ENCODE assay signal across 10 cellular contexts in the genomic region with DNA sequence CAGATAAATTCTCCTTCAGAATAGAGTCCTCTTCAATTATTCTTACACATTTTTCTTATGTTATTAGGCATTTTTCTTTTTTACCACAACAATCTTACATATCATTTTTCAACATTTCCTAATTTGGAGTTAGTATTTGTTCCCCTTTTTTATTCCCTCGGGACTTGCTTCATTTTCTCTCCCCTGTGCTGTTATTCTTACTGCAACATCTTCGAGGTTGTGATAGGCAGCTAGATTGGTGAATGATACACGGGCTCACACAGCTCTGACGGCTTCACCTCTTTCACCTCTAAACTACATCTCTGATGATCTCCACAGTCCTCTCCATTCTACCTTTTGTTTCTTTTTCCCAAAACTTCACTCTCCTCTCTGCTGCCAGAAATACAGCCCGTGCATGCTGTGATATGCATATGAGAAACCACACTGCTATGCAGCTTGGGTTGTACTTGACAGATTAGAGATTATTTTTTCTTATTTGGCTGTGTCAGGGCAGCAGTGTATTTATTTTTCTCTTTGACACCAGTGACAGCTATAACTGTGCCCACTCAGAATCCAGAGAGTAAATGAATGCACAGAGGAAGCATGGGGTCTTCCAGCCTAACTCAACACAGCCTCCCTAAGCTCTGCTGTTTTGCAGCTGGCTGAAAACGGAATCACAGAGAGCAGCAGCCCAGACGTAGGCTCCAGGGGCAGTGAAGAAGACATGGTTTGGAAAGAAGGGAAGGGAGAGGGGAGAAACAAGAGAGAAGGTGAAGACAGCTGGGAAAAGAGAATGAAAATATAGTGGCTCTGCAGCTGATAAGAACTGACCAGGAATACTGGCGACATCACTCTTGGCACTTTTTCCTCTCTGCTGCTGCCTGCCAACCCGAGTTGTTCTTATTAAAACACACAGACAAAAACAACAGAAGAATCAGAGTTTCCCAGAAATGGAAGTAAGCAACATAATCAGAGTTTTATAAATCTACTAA.
DNase-seq lines count a peak whose midpoint lies in the region; ATAC-seq and TF ChIP-seq lines count a peak whose summit lies in the region.
"Had no signal": no experiment of that assay in that cellular context is flagged by ENCODE, and none has a peak within 500 bp of the region (broad histone marks: within the 10 kb centered on the region; RNA-seq: fewer than 3 reads in every experiment).

No MANE protein-coding gene starts in this region.

- H3K36me3 ChIP-seq in esophagus muscularis mucosa, result no peaks in the 10 kb centered on the region
- no peaks in the 10 kb centered on the region for H3K36me3 ChIP-seq in muscle layer of colon (ENCODE audit: insufficient read depth, low read length)
- H3K36me3 ChIP-seq in HAP-1 (replicated peaks), result no peaks in the 10 kb centered on the region
- H3K36me3 ChIP-seq: upper lobe of left lung had no signal

- 19% methylated on average over 9 of the region's 9 CpGs for WGBS in esophagus muscularis mucosa

- peaks cover 0 to 15% (median 15%) of the 10 kb centered on the region in 4 donors for H3K4me1 ChIP-seq in esophagus muscularis mucosa
- peaks cover 9% of the 10 kb centered on the region for H3K4me1 ChIP-seq in muscle layer of colon (ENCODE audit: insufficient read depth, low read length)
- H3K4me1 ChIP-seq in HAP-1, result no peaks in the 10 kb centered on the region
- H3K4me1 ChIP-seq: A549, upper lobe of left lung had no signal

- H3K27ac ChIP-seq in esophagus muscularis mucosa (replicated peaks in 1 of 4) (peak overlapping the region; percentile 31 to 65 (median 40)), muscle layer of colon (ENCODE audit: low read depth, low read length) (peak overlapping the region; percentile 10)
- H3K27ac ChIP-seq: A549 had no signal

- H3K4me3 ChIP-seq in esophagus muscularis mucosa, result peak overlapping the region; percentile 19 to 44 (median 32)
- peak overlapping the region in 1 of 2 donors; percentile 38 for H3K4me3 ChIP-seq in muscle layer of colon (ENCODE audit: low read depth in 1 of 2, low read length in 2 of 2)
- no peak overlapping the region for H3K4me3 ChIP-seq in HAP-1
- H3K4me3 ChIP-seq: A549 had no signal

- in situ Hi-C loops in HAP-1 (cut with MboI; ENCODE audit: low sequenced_read_pairs), result no loop called here

- no peak for TF ChIP-seq POLR2A in esophagus muscularis mucosa (IDR thresholded peaks at IDR 0.05; ENCODE audit: low read depth)

- DNase-seq in NOMO-1 treated with DMSO at 0.1 percent for 48 hours (lab: John Stamatoyannopoulos, UW; ENCODE audit: unreplicated experiment) (peak; percentile 6), NOMO-1 (lab: John Stamatoyannopoulos, UW; ENCODE audit: unreplicated experiment in 2 of 2) (no peak), esophagus muscularis mucosa (ENCODE audit: extremely low spot score) (no peak), ureter (ENCODE audit: low spot score) (peak; percentile 70), HAP-1 (ENCODE audit: low spot score in 2 of 2) (no peak)

- no peak for ATAC-seq in GM21526 (IDR thresholded peaks at IDR 0.05; ENCODE audit: low FRiP score, unreplicated experiment)
- ATAC-seq in HG03175 (IDR thresholded peaks at IDR 0.05; ENCODE audit: unreplicated experiment), result no peak
- ATAC-seq: A549 had no signal

- H3K9ac ChIP-seq in muscle layer of colon (ENCODE audit: low read length), result peak overlapping the region; percentile 17

- intact Hi-C loops in esophagus muscularis mucosa (cut with DNase I), result no loop called here

- no peak for TF ChIP-seq CTCF in esophagus muscularis mucosa (IDR thresholded peaks at IDR 0.05)

- H3K9me3 ChIP-seq in esophagus muscularis mucosa, result no peaks in the 10 kb centered on the region
- no peaks in the 10 kb centered on the region for H3K9me3 ChIP-seq in muscle layer of colon (ENCODE audit: low read length)
- H3K9me3 ChIP-seq in HAP-1, result no peaks in the 10 kb centered on the region
- H3K9me3 ChIP-seq: A549, upper lobe of left lung had no signal

- H3K27me3 ChIP-seq in esophagus muscularis mucosa (no peaks in the 10 kb centered on the region), muscle layer of colon (ENCODE audit: control insufficient read depth in 1 of 2, insufficient read depth in 2 of 2, low read length in 2 of 2) (no peaks in the 10 kb centered on the region), HAP-1 (ENCODE audit: low read depth) (no peaks in the 10 kb centered on the region)
- H3K27me3 ChIP-seq: upper lobe of left lung had no signal

- TF ChIP-seq EP300 in esophagus muscularis mucosa (IDR thresholded peaks at IDR 0.05), result no peak

Comparison
In these comparisons a context has a peak if more than half of its experiments do, and no peak if none do; other contexts are left out.
1. DNase-seq: peak in NOMO-1 treated with DMSO at 0.1 percent for 48 hours (single experiment) and ureter (single experiment); none in NOMO-1 (0 of 2), esophagus muscularis mucosa (single experiment) and HAP-1 (0 of 2).